8 cellular contexts compared by ENCODE assay signal in the genomic region with DNA sequence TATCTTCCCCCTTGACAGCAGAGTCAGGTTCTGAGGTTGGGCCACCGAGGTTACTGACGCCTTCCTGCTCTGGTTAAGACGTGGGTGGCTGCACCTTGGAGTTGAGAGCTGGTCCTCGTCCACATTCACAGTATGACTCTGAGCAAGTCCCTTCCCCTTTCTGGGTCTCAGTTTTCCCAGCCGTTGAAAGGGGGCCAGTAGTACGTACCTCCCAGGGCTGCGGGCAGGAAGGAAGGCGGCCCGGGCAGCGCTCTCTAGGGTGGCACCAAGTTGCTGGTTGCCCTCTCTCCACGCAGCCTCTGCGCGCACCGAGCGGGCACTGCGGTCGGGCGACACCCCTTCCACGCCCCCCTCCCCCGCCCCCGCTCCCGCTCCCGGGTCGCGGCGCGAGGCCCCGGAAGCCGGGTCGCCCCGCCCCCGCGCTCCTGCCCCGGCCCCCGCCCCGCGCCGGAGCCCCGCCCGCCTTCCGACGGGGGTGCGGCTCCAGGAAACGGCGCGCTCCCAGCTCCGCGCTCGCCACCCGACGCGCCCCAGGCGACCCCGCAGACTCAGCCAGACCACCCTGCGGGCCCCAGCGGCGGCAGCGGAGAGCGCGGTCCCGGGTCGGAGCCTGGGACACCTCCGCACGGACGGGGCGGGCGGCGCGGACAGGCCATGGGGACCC.
DNase-seq lines count a peak whose midpoint lies in the region; ATAC-seq and TF ChIP-seq lines count a peak whose summit lies in the region.

A gene (plus strand): TSS at position 486 of the 664 bp plus-strand sequence. CDS start 250 bp downstream, outside the sequence.

- H3K9me3 Mint-ChIP-seq in T-helper 2 cell treated with Interferon-gamma antibody and Interleukin-4, amounts not matched to agents 5 μg/mL and 100 μg/mL, for 36 hours = no peaks in the 10 kb centered on the region

- H3K36me3 Mint-ChIP-seq in T-helper 2 cell treated with Interferon-gamma antibody and Interleukin-4, amounts not matched to agents 5 μg/mL and 100 μg/mL, for 36 hours (ENCODE audit: low read depth) = peaks cover 30% of the 10 kb centered on the region

- ATAC-seq in GM21619 (IDR thresholded peaks at IDR 0.05; ENCODE audit: unreplicated experiment) = no peak
- ATAC-seq in GM19395 (IDR thresholded peaks at IDR 0.05; ENCODE audit: unreplicated experiment) = no peak

- DNase-seq in HuH-7.5 (ENCODE audit: low spot score) = peak; percentile 87
- DNase-seq in T-helper 2 cell treated with Interferon-gamma antibody and Interleukin-4, amounts not matched to agents 5 μg/mL and 100 μg/mL, for 36 hours (ENCODE audit: low spot score) = peak; percentile 85
- DNase-seq in astrocyte of the hippocampus (ENCODE audit: low read depth, low spot score) = peak; percentile 65
- peak; percentile 39 to 73 for DNase-seq in stimulated activated CD4-positive, alpha-beta T cell treated with anti-CD3 and anti-CD28 coated beads, Interleukin-12 subunit alpha, Interleukin-12 subunit beta, amount 100 ng/mL, for 24 hours (ENCODE audit: low read depth in 2 of 2)

- H3K4me1 Mint-ChIP-seq in T-helper 2 cell treated with Interferon-gamma antibody and Interleukin-4, amounts not matched to agents 5 μg/mL and 100 μg/mL, for 36 hours (ENCODE audit: low read depth) = peaks cover 43% of the 10 kb centered on the region

- peak within 1 kb of the TSS; percentile 96 for H3K4me3 Mint-ChIP-seq in T-helper 2 cell treated with Interferon-gamma antibody and Interleukin-4, amounts not matched to agents 5 μg/mL and 100 μg/mL, for 36 hours

- H3K27ac Mint-ChIP-seq in T-helper 2 cell treated with Interferon-gamma antibody and Interleukin-4, amounts not matched to agents 5 μg/mL and 100 μg/mL, for 36 hours = peak within 1 kb of the TSS; percentile 96

- H3K27me3 Mint-ChIP-seq in T-helper 2 cell treated with Interferon-gamma antibody and Interleukin-4, amounts not matched to agents 5 μg/mL and 100 μg/mL, for 36 hours (ENCODE audit: low read depth) = no peaks in the 10 kb centered on the region

- TF ChIP-seq POLR2A in GM10847 (IDR thresholded peaks at IDR 0.05; ENCODE audit: extremely low read depth, insufficient read length) = peak; percentile 26

- H3K4me3 ChIP-seq in iPS-11a (ENCODE audit: low read depth, low read length) = peak within 1 kb of the TSS; percentile 25
